ENCODE assay signal across 8 cellular contexts in the genomic region with DNA sequence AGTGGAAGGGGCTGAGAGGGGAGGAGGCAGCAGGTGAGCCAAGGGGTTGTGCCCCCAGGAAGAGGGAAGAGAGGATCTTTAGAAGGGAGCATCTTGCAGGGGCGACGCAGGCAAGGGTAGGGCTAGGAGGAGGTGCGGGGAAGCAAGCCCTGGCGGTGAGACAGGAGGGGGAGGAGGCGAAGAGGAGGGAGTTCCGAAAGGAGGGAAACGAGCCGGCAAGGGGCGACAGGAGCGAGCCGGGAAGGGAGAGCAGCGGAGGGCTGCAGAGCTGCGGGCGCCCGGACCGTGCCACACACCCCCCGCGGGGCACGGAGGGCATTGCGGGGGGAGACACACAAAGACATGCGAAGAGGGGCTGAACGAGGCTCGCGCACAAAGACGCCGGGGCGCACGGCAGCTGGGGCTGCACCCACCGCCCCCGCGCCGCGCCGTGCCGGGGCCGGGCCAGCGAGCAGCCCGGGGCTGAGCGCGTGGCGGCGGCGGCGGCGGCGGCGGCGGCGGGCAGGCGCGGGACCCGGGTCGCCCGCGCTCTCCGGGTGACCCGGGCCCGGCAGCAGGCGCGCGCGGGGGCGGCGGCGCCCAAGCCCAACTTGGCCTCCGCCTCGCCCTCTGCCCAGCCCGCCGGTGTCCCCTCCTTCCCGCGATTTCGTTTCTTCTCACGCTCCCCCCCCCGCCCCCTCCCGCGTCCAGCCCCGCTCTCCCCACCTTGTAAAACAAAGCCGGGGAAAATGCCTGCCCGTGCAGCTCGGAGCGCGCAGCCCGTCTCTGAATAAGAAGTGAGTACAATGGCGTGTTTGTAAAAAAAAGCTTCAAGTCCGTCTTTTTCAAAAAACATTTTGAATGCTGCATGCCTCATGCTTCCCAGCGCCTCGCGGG. TPM values are rescaled to one million over a fixed set of nuclear protein-coding genes. Genes with fewer than 3 reads are reported as not detected.
DNase-seq lines count a peak whose midpoint lies in the region; ATAC-seq, FAIRE-seq and TF ChIP-seq lines count a peak whose summit lies in the region.

A gene with protein sequence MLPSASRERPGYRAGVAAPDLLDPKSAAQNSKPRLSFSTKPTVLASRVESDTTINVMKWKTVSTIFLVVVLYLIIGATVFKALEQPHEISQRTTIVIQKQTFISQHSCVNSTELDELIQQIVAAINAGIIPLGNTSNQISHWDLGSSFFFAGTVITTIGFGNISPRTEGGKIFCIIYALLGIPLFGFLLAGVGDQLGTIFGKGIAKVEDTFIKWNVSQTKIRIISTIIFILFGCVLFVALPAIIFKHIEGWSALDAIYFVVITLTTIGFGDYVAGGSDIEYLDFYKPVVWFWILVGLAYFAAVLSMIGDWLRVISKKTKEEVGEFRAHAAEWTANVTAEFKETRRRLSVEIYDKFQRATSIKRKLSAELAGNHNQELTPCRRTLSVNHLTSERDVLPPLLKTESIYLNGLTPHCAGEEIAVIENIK (plus strand): TSS at position 206 of the 876 bp plus-strand sequence. CDS start 649 bp downstream, at position 855.

- peak; percentile 25 for DNase-seq in ACHN
- DNase-seq in HEK293T (ENCODE audit: extremely low spot score), result peak; percentile 31
- peak; percentile 25 for DNase-seq in MCF 10A (ENCODE audit: unreplicated experiment)
- no peak for DNase-seq in lower lobe of right lung
- peak; percentile 8 for DNase-seq in urothelium cell line (ENCODE audit: low spot score)
- DNase-seq in OCI-LY7 (ENCODE audit: low spot score), result no peak
- no peak for DNase-seq in SIG-M5 (lab: John Stamatoyannopoulos, UW)

- peaks cover 38% of the 10 kb centered on the region for H3K27me3 ChIP-seq in lower lobe of right lung (ENCODE audit: low read depth)

- peak within 1 kb of the TSS; percentile 77 for H3K4me3 Mint-ChIP-seq in MCF 10A (ENCODE audit: unreplicated experiment)

- H2AFZ ChIP-seq in OCI-LY7 (ENCODE audit: low read length), result no peak within 1 kb of the TSS

- CTCF ChIA-PET in HEK293T (lab: Yijun Ruan, JAX) (interaction anchor here (0.6 kb wide), 1 partner anchor 76 kb away, joined by 3 read pairs; no protein-coding TSS in a partner anchor), MCF 10A (lab: Yijun Ruan, JAX) (interaction anchor here (0.7 to 1.7 kb wide), 6 partner anchors 32 to 266 kb away, joined by 3 to 4 read pairs (median 4); no protein-coding TSS in a partner anchor), OCI-LY7 (lab: Charles Lee; ENCODE audit: unreplicated experiment) (no interaction called here)

- H3K4me3 ChIP-seq in lower lobe of right lung (peak within 1 kb of the TSS; percentile 37), OCI-LY7 (ENCODE audit: low read depth, low read length, poor library complexity, severe bottlenecking) (no peak within 1 kb of the TSS)

- no peaks in the 10 kb centered on the region for H3K36me3 ChIP-seq in lower lobe of right lung
- H3K36me3 ChIP-seq in OCI-LY7 (ENCODE audit: insufficient read depth, low read length), result no peaks in the 10 kb centered on the region

- no peaks in the 10 kb centered on the region for H3K79me2 ChIP-seq in OCI-LY7 (ENCODE audit: insufficient read depth, low read depth, low read length)

- no peaks in the 10 kb centered on the region for H3K9me3 Mint-ChIP-seq in MCF 10A (ENCODE audit: unreplicated experiment)

- H3K27me3 Mint-ChIP-seq in MCF 10A (ENCODE audit: insufficient read depth, unreplicated experiment), result no peaks in the 10 kb centered on the region

- in situ Hi-C loops in ACHN (cut with HindIII; ENCODE audit: low pct_ligation_motif_present, low pct_unique_long_range_greater_than_20kb, low sequenced_read_pairs), result no loop called here

- no peak for FAIRE-seq in urothelium cell line (lab: Jason Lieb, UNC)

- POLR2A ChIA-PET in HEK293T (lab: Yijun Ruan, JAX), result no interaction called here
- POLR2A ChIA-PET in MCF 10A (lab: Yijun Ruan, JAX), result interaction anchor here (0.6 to 3.5 kb wide), 5 partner anchors 31 to 63 kb away, joined by 3 to 26 read pairs (median 3); no protein-coding TSS in a partner anchor
- POLR2A ChIA-PET in OCI-LY7 (lab: Charles Lee), result no interaction called here

- H4K20me1 ChIP-seq in OCI-LY7 (ENCODE audit: insufficient read depth, low read length), result no peaks in the 10 kb centered on the region

- H3K27ac ChIP-seq in lower lobe of right lung (no peak within 1 kb of the TSS), OCI-LY7 (ENCODE audit: low read depth, low read length, poor library complexity, severe bottlenecking) (no peak within 1 kb of the TSS)

- H3K9me2 ChIP-seq in OCI-LY7 (ENCODE audit: insufficient read depth, low read length), result no peaks in the 10 kb centered on the region

- TF ChIP-seq CTCF in MCF 10A (IDR thresholded peaks at IDR 0.05; ENCODE audit: unreplicated experiment), result no peak
- TF ChIP-seq CTCF in lower lobe of right lung (IDR thresholded peaks at IDR 0.05), result no peak
- no peak for TF ChIP-seq CTCF in OCI-LY7 (conservative IDR thresholded peaks at IDR 0.05; ENCODE audit: low read length)

- H3K4me2 ChIP-seq in OCI-LY7 (ENCODE audit: low read length), result no peak within 1 kb of the TSS

- peak in 1 of 2 donors; percentile 23 for ATAC-seq in lower lobe of right lung
- ATAC-seq in GM19397 (IDR thresholded peaks at IDR 0.05; ENCODE audit: unreplicated experiment), result no peak

- peaks cover 21% of the 10 kb centered on the region for H3K4me1 Mint-ChIP-seq in MCF 10A (ENCODE audit: insufficient read depth, unreplicated experiment)

- peak within 1 kb of the TSS; percentile 57 for H3K27ac Mint-ChIP-seq in MCF 10A (ENCODE audit: low read depth, unreplicated experiment)

- intact Hi-C loops in MCF 10A (cut with micrococcal nuclease) (loop anchor here (1.0 kb wide), 1 partner anchor 32 kb away; no protein-coding TSS in a partner anchor), lower lobe of right lung (cut with DNase I) (no loop called here), OCI-LY7 (cut with micrococcal nuclease; ENCODE audit: unreplicated experiment) (no loop called here)

- H3K36me3 Mint-ChIP-seq in MCF 10A (ENCODE audit: insufficient read depth, unreplicated experiment), result no peaks in the 10 kb centered on the region

- peaks cover 5% of the 10 kb centered on the region for H3K4me1 ChIP-seq in lower lobe of right lung
- no peaks in the 10 kb centered on the region for H3K4me1 ChIP-seq in OCI-LY7 (ENCODE audit: insufficient read depth, low read length, poor library complexity, severe bottlenecking)

- H3K9me3 ChIP-seq in lower lobe of right lung (no peaks in the 10 kb centered on the region), OCI-LY7 (ENCODE audit: low read length) (no peaks in the 10 kb centered on the region)

- BruUV-seq in MCF 10A (replicated peaks; lab: Mats Ljungman, UMichigan) (no TSS peak), OCI-LY7 (replicated peaks; lab: Mats Ljungman, UMichigan) (no TSS peak)

TF ChIP-seq in HEK293T, 16 proteins besides CTCF, POLR2A, EP300 and RAD21:
- TF ChIP-seq TARDBP (IDR thresholded peaks at IDR 0.05) (no peak), ZNF384 (IDR thresholded peaks at IDR 0.05) (no peak), CTBP1 (IDR thresholded peaks at IDR 0.05; ENCODE audit: borderline replicate concordance) (no peak), FOXA1 (IDR thresholded peaks at IDR 0.05) (no peak), ELF4 (IDR thresholded peaks at IDR 0.05) (no peak)
TF ChIP-seq in HEK293T: peak in this region for 0.

RNA-seq across cellular contexts. Expression of the gene that starts here (rescaled TPM):
- total RNA-seq in MCF 10A (2022), result 2.9 and 5.7 TPM in 2 replicates
- total RNA-seq in lower lobe of right lung, result not detected
- total RNA-seq in OCI-LY7 (2014; rRNA removed; shearing (Covaris generic)), result not detected in 2 replicates
- total RNA-seq in OCI-LY7 (2022), result not detected in 2 replicates

Comparison
In these comparisons a context has a peak if more than half of its experiments do, and no peak if none do; other contexts are left out.
1. DNase-seq: peak in ACHN (single experiment), HEK293T (single experiment), MCF 10A (single experiment) and urothelium cell line (single experiment); none in lower lobe of right lung (single experiment), OCI-LY7 (single experiment) and SIG-M5 (single experiment).